Comparison of ENCODE assay signal across 11 cellular contexts in genomic region chr6:70396796-70397729, GRCh38. TPM values are rescaled to one million over a fixed set of nuclear protein-coding genes. Genes with fewer than 3 reads are reported as not detected.
DNase-seq lines count a peak whose midpoint lies in the region; ATAC-seq and TF ChIP-seq lines count a peak whose summit lies in the region.
"Had no signal": no experiment of that assay in that cellular context is flagged by ENCODE, and none has a peak within 500 bp of the region (broad histone marks: within the 10 kb centered on the region; RNA-seq: fewer than 3 reads in every experiment).

No MANE protein-coding gene starts in this region.

- H3K36me3 ChIP-seq in HUES64 (ENCODE audit: insufficient read depth, low read length) (no peaks in the 10 kb centered on the region), tibial artery (no peaks in the 10 kb centered on the region)

- H3K27me3 Mint-ChIP-seq in progenitor cell of endocrine pancreas, result peaks cover 3% of the 10 kb centered on the region

- H3K27me3 ChIP-seq in HUES64 (ENCODE audit: insufficient read depth, low read length) (no peaks in the 10 kb centered on the region), tibial artery (no peaks in the 10 kb centered on the region)

- peak overlapping the region; percentile 43 for H3K27ac Mint-ChIP-seq in progenitor cell of endocrine pancreas
- H3K27ac Mint-ChIP-seq: natural killer cell had no signal

- peak; percentile 66 for ATAC-seq in GM19397 (IDR thresholded peaks at IDR 0.05; ENCODE audit: unreplicated experiment)
- ATAC-seq: natural killer cell had no signal

- H3K9ac ChIP-seq in HUES64 (ENCODE audit: low read depth, low read length), result peak overlapping the region; percentile 33; the same call in 1 of the 2 replicates

- H3K36me3 Mint-ChIP-seq in progenitor cell of endocrine pancreas (ENCODE audit: insufficient read depth), result no peaks in the 10 kb centered on the region
- H3K36me3 Mint-ChIP-seq: natural killer cell had no signal

- no peaks in the 10 kb centered on the region for H3K9me3 ChIP-seq in HUES64 (ENCODE audit: insufficient read depth, low read depth, low read length)
- H3K9me3 ChIP-seq in tibial artery, result no peaks in the 10 kb centered on the region

- H3K9me3 Mint-ChIP-seq in progenitor cell of endocrine pancreas (ENCODE audit: low read depth), result no peaks in the 10 kb centered on the region
- H3K9me3 Mint-ChIP-seq: natural killer cell had no signal

- TF ChIP-seq CTCF in progenitor cell of endocrine pancreas (IDR thresholded peaks at IDR 0.05; ENCODE audit: unreplicated experiment) (no peak), tibial artery (IDR thresholded peaks at IDR 0.05) (no peak)

- DNase-seq in dermis blood vessel endothelial cell (peak; percentile 26), progenitor cell of endocrine pancreas (ENCODE audit: low spot score, unreplicated experiment) (no peak), NCI-H345 (lab: John Stamatoyannopoulos, UW) (no peak), tibial artery (no peak)
- DNase-seq in activated CD4-positive, alpha-beta T cell treated with anti-CD3 and anti-CD28 coated beads, Interleukin-2, amount 50 U/mL, for 1 hour, result no peak
- no peak for DNase-seq in activated naive CD4-positive, alpha-beta T cell treated with anti-CD3 and anti-CD28 coated beads, Interleukin-2, amount 50 U/mL, for 16 hours
- DNase-seq: natural killer cell, NCI-H1694 treated with DMSO at 0.1 percent for 48 hours, T-helper 9 cell had no signal

- WGBS in HUES64, result 88% methylated on average over 9 of the region's 10 CpGs

- H3K4me1 Mint-ChIP-seq in progenitor cell of endocrine pancreas (ENCODE audit: low read depth), result peaks cover 24% of the 10 kb centered on the region
- H3K4me1 Mint-ChIP-seq: natural killer cell had no signal

- H3K4me3 ChIP-seq in HUES64 (ENCODE audit: low read length) (no peak overlapping the region), tibial artery (no peak overlapping the region)

- intact Hi-C loops in tibial artery (cut with DNase I; ENCODE audit: low total_unique reads), result no loop called here

- H3K4me1 ChIP-seq in HUES64 (ENCODE audit: insufficient read depth, low read length) (peaks cover 8% of the 10 kb centered on the region), tibial artery (no peaks in the 10 kb centered on the region)

- no peak overlapping the region for H3K4me3 Mint-ChIP-seq in progenitor cell of endocrine pancreas (ENCODE audit: low read depth)
- H3K4me3 Mint-ChIP-seq: natural killer cell had no signal

- H3K27ac ChIP-seq in HUES64 (ENCODE audit: low read depth, low read length), result no peak overlapping the region
- H3K27ac ChIP-seq in tibial artery, result no peak overlapping the region

RNA-seq across cellular contexts. Expression of gene FAM135A, which starts 16.2 kb away (rescaled TPM):
- polyA plus RNA-seq in HUES64 (2013, experiment 1 of 2), result 19.6 TPM
- 24.7 TPM for polyA plus RNA-seq in HUES64 (2013, experiment 2 of 2)
- total RNA-seq in dermis blood vessel endothelial cell, result 15.7 and 22.5 TPM in 2 replicates
- total RNA-seq in progenitor cell of endocrine pancreas, result 31.9 and 34.4 TPM in 2 replicates
